15 cellular contexts compared by ENCODE assay signal in genomic region chr21:36478941-36479340, GRCh38. TPM values are rescaled to one million over a fixed set of nuclear protein-coding genes. Genes with fewer than 3 reads are reported as not detected.
DNase-seq lines count a peak whose midpoint lies in the region; ATAC-seq, FAIRE-seq and TF ChIP-seq lines count a peak whose summit lies in the region.
"Had no signal": no experiment of that assay in that cellular context is flagged by ENCODE, and none has a peak within 500 bp of the region (broad histone marks: within the 10 kb centered on the region; RNA-seq: fewer than 3 reads in every experiment).

No MANE protein-coding gene starts in this region.

- H3K9me3 ChIP-seq in astrocyte (ENCODE audit: insufficient read depth, low read depth, low read length) (no peaks in the 10 kb centered on the region), thoracic aorta (no peaks in the 10 kb centered on the region)
- H3K9me3 ChIP-seq: body of pancreas, thyroid gland had no signal

- H3K4me3 Mint-ChIP-seq in astrocyte (ENCODE audit: unreplicated experiment), result peak overlapping the region; percentile 50
- H3K4me3 Mint-ChIP-seq in activated CD4-positive, alpha-beta T cell treated with anti-CD3 and anti-CD28 coated beads, Interleukin-2, amount 10 ng/mL, durations not matched to agents 24 days and 14 days, result no peak overlapping the region
- H3K4me3 Mint-ChIP-seq: natural killer cell had no signal

- peak overlapping the region; percentile 97 for H3K27ac ChIP-seq in astrocyte (ENCODE audit: low read depth, low read length)
- H3K27ac ChIP-seq in thoracic aorta, result peak overlapping the region in 1 of 2 donors; percentile 21
- H3K27ac ChIP-seq: thyroid gland had no signal

- FAIRE-seq in astrocyte (lab: Jason Lieb, UNC), result no peak

- H3K36me3 Mint-ChIP-seq in astrocyte (ENCODE audit: low read depth, unreplicated experiment), result peaks cover 6% of the 10 kb centered on the region
- H3K36me3 Mint-ChIP-seq in activated CD4-positive, alpha-beta T cell treated with anti-CD3 and anti-CD28 coated beads, Interleukin-2, amount 10 ng/mL, durations not matched to agents 24 days and 14 days (ENCODE audit: low read depth), result no peaks in the 10 kb centered on the region
- H3K36me3 Mint-ChIP-seq: natural killer cell had no signal

- peak overlapping the region; percentile 67 for H3K4me2 ChIP-seq in astrocyte (ENCODE audit: low read length)

- ATAC-seq in thoracic aorta (ENCODE audit: insufficient number of reproducible peaks, low FRiP score, low read depth), result no peak
- ATAC-seq in GM21360 (IDR thresholded peaks at IDR 0.05; ENCODE audit: unreplicated experiment), result no peak
- ATAC-seq: body of pancreas, natural killer cell had no signal

- peaks cover 28% of the 10 kb centered on the region for H3K4me1 Mint-ChIP-seq in astrocyte (ENCODE audit: low read depth, unreplicated experiment)
- H3K4me1 Mint-ChIP-seq in activated CD4-positive, alpha-beta T cell treated with anti-CD3 and anti-CD28 coated beads, Interleukin-2, amount 10 ng/mL, durations not matched to agents 24 days and 14 days, result peaks cover 2% of the 10 kb centered on the region
- H3K4me1 Mint-ChIP-seq: natural killer cell had no signal

- H3K9ac ChIP-seq in astrocyte (ENCODE audit: low read length), result peak overlapping the region; percentile 78

- no peaks in the 10 kb centered on the region for H3K27me3 Mint-ChIP-seq in astrocyte (ENCODE audit: low read depth, unreplicated experiment)
- H3K27me3 Mint-ChIP-seq in activated CD4-positive, alpha-beta T cell treated with anti-CD3 and anti-CD28 coated beads, Interleukin-2, amount 10 ng/mL, durations not matched to agents 24 days and 14 days, result no peaks in the 10 kb centered on the region

- TF ChIP-seq CTCF in astrocyte (IDR thresholded peaks at IDR 0.05; ENCODE audit: insufficient read depth, low read depth, low read length) (peak; percentile 15), thoracic aorta (IDR thresholded peaks at IDR 0.05) (no peak)

- H3K9me3 Mint-ChIP-seq in astrocyte (ENCODE audit: unreplicated experiment), result peaks cover 5% of the 10 kb centered on the region
- no peaks in the 10 kb centered on the region for H3K9me3 Mint-ChIP-seq in activated CD4-positive, alpha-beta T cell treated with anti-CD3 and anti-CD28 coated beads, Interleukin-2, amount 10 ng/mL, durations not matched to agents 24 days and 14 days
- H3K9me3 Mint-ChIP-seq: natural killer cell had no signal

- H3K36me3 ChIP-seq in astrocyte (ENCODE audit: insufficient read depth, low read length), result no peaks in the 10 kb centered on the region
- no peaks in the 10 kb centered on the region for H3K36me3 ChIP-seq in thoracic aorta
- H3K36me3 ChIP-seq: thyroid gland had no signal

- peak overlapping the region; percentile 31 for H2AFZ ChIP-seq in astrocyte (ENCODE audit: low read depth, low read length)

- H3K4me3 ChIP-seq in astrocyte (ENCODE audit: insufficient read depth, low read depth, low read length), result peak overlapping the region; percentile 6
- peak overlapping the region; percentile 26 for H3K4me3 ChIP-seq in thoracic aorta
- H3K4me3 ChIP-seq: body of pancreas, thyroid gland had no signal

- intact Hi-C loops in activated CD4-positive, alpha-beta T cell treated with anti-CD3 and anti-CD28 coated beads, Interleukin-2, amount 10 ng/mL, durations not matched to agents 24 days and 14 days (cut with micrococcal nuclease), result no loop called here

- H3K27me3 ChIP-seq in astrocyte (ENCODE audit: insufficient read depth, low read length), result no peaks in the 10 kb centered on the region
- H3K27me3 ChIP-seq in thoracic aorta (replicated peaks; ENCODE audit: insufficient read depth), result no peaks in the 10 kb centered on the region
- H3K27me3 ChIP-seq: body of pancreas, thyroid gland had no signal

- H3K4me1 ChIP-seq in astrocyte (ENCODE audit: insufficient read depth, low read length), result peaks cover 27% of the 10 kb centered on the region
- H3K4me1 ChIP-seq in thoracic aorta (ENCODE audit: control insufficient read depth in 1 of 2, low read depth in 2 of 2), result peaks cover 0 to 9% of the 10 kb centered on the region in 2 donors

- H4K20me1 ChIP-seq in astrocyte (ENCODE audit: insufficient read depth, low read length), result no peaks in the 10 kb centered on the region

- DNase-seq in activated effector memory CD4-positive, alpha-beta T cell treated with anti-CD3 and anti-CD28 coated beads, Interleukin-2, amount 50 U/mL, for 16 hours, result peak; percentile 14
- DNase-seq in activated effector memory CD4-positive, alpha-beta T cell treated with Interleukin-2 at 50 U/mL for 16 hours, result no peak
- DNase-seq in astrocyte (ENCODE audit: low read depth) (peak; percentile 32), iPS-NIHi7 (ENCODE audit: extremely low spot score) (peak; percentile 61), thoracic aorta (ENCODE audit: low spot score) (no peak), UCSD-AML1 (lab: John Stamatoyannopoulos, UW; ENCODE audit: unreplicated experiment) (no peak)
- DNase-seq in activated CD4-positive, alpha-beta T cell treated with anti-CD3 and anti-CD28 coated beads, Interleukin-2, amount 10 ng/mL, durations not matched to agents 24 days and 14 days, result no peak
- DNase-seq: ACHN; natural killer cell; NCI-H2171 treated with DMSO at 0.1 percent for 48 hours; stimulated activated CD4-positive, alpha-beta T cell treated with anti-CD3 and anti-CD28 coated beads, Interleukin-4, amount 100 ng/mL, for 4 hours had no signal

- no peaks in the 10 kb centered on the region for H3K79me2 ChIP-seq in astrocyte (ENCODE audit: insufficient read depth, low read length)

- peak overlapping the region; percentile 100 for H3K27ac Mint-ChIP-seq in astrocyte (ENCODE audit: unreplicated experiment)
- H3K27ac Mint-ChIP-seq in activated CD4-positive, alpha-beta T cell treated with anti-CD3 and anti-CD28 coated beads, Interleukin-2, amount 10 ng/mL, durations not matched to agents 24 days and 14 days, result no peak overlapping the region
- H3K27ac Mint-ChIP-seq: natural killer cell had no signal

RNA-seq across cellular contexts. Expression of gene CLDN14, which starts 1.0 kb away (rescaled TPM):
- total RNA-seq in astrocyte (not detected in 2 replicates), thoracic aorta (not detected)
- not detected in 2 replicates for total RNA-seq in activated CD4-positive, alpha-beta T cell treated with anti-CD3 and anti-CD28 coated beads, Interleukin-2, amount 10 ng/mL, durations not matched to agents 24 days and 14 days
- total RNA-seq: activated CD8-positive, alpha-beta memory T cell treated with anti-CD3 and anti-CD28 coated beads for 36 hours; natural killer cell; thyroid gland had no signal

Comparison
In these comparisons a context has a peak if more than half of its experiments do, and no peak if none do; other contexts are left out.
1. DNase-seq: peak in activated effector memory CD4-positive, alpha-beta T cell treated with anti-CD3 and anti-CD28 coated beads, Interleukin-2, amount 50 U/mL, for 16 hours (single experiment), astrocyte (single experiment) and iPS-NIHi7 (single experiment); none in activated effector memory CD4-positive, alpha-beta T cell treated with Interleukin-2 at 50 U/mL for 16 hours (single experiment), thoracic aorta (single experiment), UCSD-AML1 (single experiment) and activated CD4-positive, alpha-beta T cell treated with anti-CD3 and anti-CD28 coated beads, Interleukin-2, amount 10 ng/mL, durations not matched to agents 24 days and 14 days (single experiment).